20 cellular contexts compared by ENCODE assay signal in genomic region chr12:14308516-14308915, GRCh38. TPM values are rescaled to one million over a fixed set of nuclear protein-coding genes. Genes with fewer than 3 reads are reported as not detected.
A peak's percentile ranks its signal among the peaks of the same experiment; 100 is the strongest.
DNase-seq lines count a peak whose midpoint lies in the region; ATAC-seq and TF ChIP-seq lines count a peak whose summit lies in the region.
"Had no signal": no experiment of that assay in that cellular context is flagged by ENCODE, and none has a peak within 500 bp of the region (broad histone marks: within the 10 kb centered on the region; RNA-seq: fewer than 3 reads in every experiment).

No MANE protein-coding gene starts in this region.

- POLR2A ChIA-PET in activated B cell treated with CpG ODN at 0.5 μM for 24 hours (lab: Charles Lee), result interaction anchor here (0.6 to 1.5 kb wide), 5 partner anchors 28 to 138 kb away, joined by 3 to 14 read pairs (median 4); partner anchors contain the start of gene ATF7IP

- peak; percentile 38 for DNase-seq in Karpas-422
- no peak for DNase-seq in activated B cell treated with CpG ODN at 0.5 μM for 24 hours
- DNase-seq in stimulated activated naive B cell treated with anti-CD40 and anti-IgM and Interleukin-4, amounts not matched to agents 10 μg/mL and 1 μg/mL and 100 μg/mL, for 72 hours, result no peak
- DNase-seq in GM03348 (ENCODE audit: low spot score), result no peak
- DNase-seq in cardiac septum (ENCODE audit: low spot score), result no peak
- DNase-seq: AML-193; Caco-2; Calu3; CD4-positive, alpha-beta T cell; CD8-positive, alpha-beta T cell; DND-41; EL; GDM1 had no signal

- H3K79me2 ChIP-seq in Karpas-422 (ENCODE audit: low read length), result no peaks in the 10 kb centered on the region
- no peaks in the 10 kb centered on the region for H3K79me2 ChIP-seq in OCI-LY3 (ENCODE audit: low read length)

- peaks cover 7% of the 10 kb centered on the region for H3K9me3 Mint-ChIP-seq in activated B cell treated with CpG ODN at 0.5 μM for 24 hours
- peaks cover 11 to 23% of the 10 kb centered on the region in 2 donors for H3K9me3 Mint-ChIP-seq in stimulated activated naive B cell treated with anti-CD40 and anti-IgM and Interleukin-4, amounts not matched to agents 10 μg/mL and 1 μg/mL and 100 μg/mL, for 72 hours
- H3K9me3 Mint-ChIP-seq: CD4-positive, alpha-beta T cell; CD8-positive, alpha-beta T cell had no signal

- H3K36me3 ChIP-seq in Karpas-422 (ENCODE audit: insufficient read depth, low read length) (no peaks in the 10 kb centered on the region), OCI-LY3 (replicated peaks; ENCODE audit: low read depth, low read length) (no peaks in the 10 kb centered on the region)
- H3K36me3 ChIP-seq: BLaER1 treated with 17β-estradiol and CSF1 and Interleukin-3, amounts not matched to agents 10 nM and 100 nM had no signal

- intact Hi-C loops in activated B cell treated with CpG ODN at 0.5 μM for 24 hours (cut with micrococcal nuclease) (loop anchor here (1.0 to 5.0 kb wide), 2 partner anchors 8 to 39 kb away; no protein-coding TSS in a partner anchor), cardiac septum (cut with DNase I) (no loop called here)

- H3K9me2 ChIP-seq in Karpas-422 (replicated peaks; ENCODE audit: insufficient read depth, low read length), result no peaks in the 10 kb centered on the region

- CTCF ChIA-PET in activated B cell treated with CpG ODN at 0.5 μM for 24 hours (lab: Charles Lee), result interaction anchor here (1.0 kb wide), 1 partner anchor 17 kb away, joined by 3 read pairs; no protein-coding TSS in a partner anchor

- H3K4me2 ChIP-seq in Karpas-422 (ENCODE audit: low read depth, low read length, poor library complexity, severe bottlenecking) (no peak overlapping the region), OCI-LY3 (ENCODE audit: low read length) (0 out of 2 replicates have a peak overlapping the region, but pooled peaks have one; percentile 14)
- H3K4me2 ChIP-seq: A549 had no signal

- H3K9me3 ChIP-seq in Karpas-422 (ENCODE audit: low read length) (no peaks in the 10 kb centered on the region), OCI-LY3 (ENCODE audit: insufficient read depth, low read length) (peaks cover 3% of the 10 kb centered on the region; the same call in 1 of the 2 replicates)
- H3K9me3 ChIP-seq: A549 had no signal

- no peaks in the 10 kb centered on the region for H3K27me3 ChIP-seq in Karpas-422 (ENCODE audit: low read length)
- no peaks in the 10 kb centered on the region for H3K27me3 ChIP-seq in OCI-LY3 (ENCODE audit: low read depth, low read length)
- H3K27me3 ChIP-seq: BLaER1 treated with 17β-estradiol and CSF1 and Interleukin-3, amounts not matched to agents 10 nM and 100 nM had no signal

- H3K27ac Mint-ChIP-seq in activated B cell treated with CpG ODN at 0.5 μM for 24 hours, result peak overlapping the region; percentile 56
- H3K27ac Mint-ChIP-seq in stimulated activated naive B cell treated with anti-CD40 and anti-IgM and Interleukin-4, amounts not matched to agents 10 μg/mL and 1 μg/mL and 100 μg/mL, for 72 hours, result no peak overlapping the region
- H3K27ac Mint-ChIP-seq: CD4-positive, alpha-beta T cell; CD8-positive, alpha-beta T cell had no signal

- peaks cover 36% of the 10 kb centered on the region for H3K4me1 Mint-ChIP-seq in activated B cell treated with CpG ODN at 0.5 μM for 24 hours
- peaks cover 19 to 38% of the 10 kb centered on the region in 2 donors for H3K4me1 Mint-ChIP-seq in stimulated activated naive B cell treated with anti-CD40 and anti-IgM and Interleukin-4, amounts not matched to agents 10 μg/mL and 1 μg/mL and 100 μg/mL, for 72 hours

- TF ChIP-seq CTCF in OCI-LY3 (IDR thresholded peaks at IDR 0.05; ENCODE audit: low read depth, low read length), result no peak
- no peak for TF ChIP-seq CTCF in activated B cell treated with CpG ODN at 0.5 μM for 24 hours (IDR thresholded peaks at IDR 0.05)

- H3K4me1 ChIP-seq in Karpas-422 (ENCODE audit: low read length) (peaks cover 31% of the 10 kb centered on the region), OCI-LY3 (ENCODE audit: low read length) (peaks cover 31% of the 10 kb centered on the region)
- H3K4me1 ChIP-seq: A549, Caco-2 had no signal

- H3K36me3 Mint-ChIP-seq in activated B cell treated with CpG ODN at 0.5 μM for 24 hours (ENCODE audit: low read depth), result peaks cover 4% of the 10 kb centered on the region
- H3K36me3 Mint-ChIP-seq in stimulated activated naive B cell treated with anti-CD40 and anti-IgM and Interleukin-4, amounts not matched to agents 10 μg/mL and 1 μg/mL and 100 μg/mL, for 72 hours, result peaks cover 13 to 30% of the 10 kb centered on the region in 2 donors
- H3K36me3 Mint-ChIP-seq: CD8-positive, alpha-beta T cell had no signal

- no peaks in the 10 kb centered on the region for H3K27me3 Mint-ChIP-seq in activated B cell treated with CpG ODN at 0.5 μM for 24 hours
- H3K27me3 Mint-ChIP-seq in stimulated activated naive B cell treated with anti-CD40 and anti-IgM and Interleukin-4, amounts not matched to agents 10 μg/mL and 1 μg/mL and 100 μg/mL, for 72 hours, result no peaks in the 10 kb centered on the region
- H3K27me3 Mint-ChIP-seq: B cell; CD4-positive, alpha-beta T cell had no signal

- H2AFZ ChIP-seq in Karpas-422 (ENCODE audit: low read length) (no peak overlapping the region), OCI-LY3 (ENCODE audit: low read depth, low read length) (peak overlapping the region; percentile 48)

- H3K4me3 Mint-ChIP-seq in activated B cell treated with CpG ODN at 0.5 μM for 24 hours, result no peak overlapping the region
- H3K4me3 Mint-ChIP-seq in stimulated activated naive B cell treated with anti-CD40 and anti-IgM and Interleukin-4, amounts not matched to agents 10 μg/mL and 1 μg/mL and 100 μg/mL, for 72 hours, result no peak overlapping the region
- H3K4me3 Mint-ChIP-seq: CD4-positive, alpha-beta T cell; CD8-positive, alpha-beta T cell had no signal

- H3K27ac ChIP-seq in Karpas-422 (ENCODE audit: low read length), result no peak overlapping the region; the same call in 1 of the 2 replicates
- H3K27ac ChIP-seq in OCI-LY3 (ENCODE audit: low read length), result peak overlapping the region; percentile 88
- H3K27ac ChIP-seq: 22Rv1, A549, C4-2B had no signal

- ATAC-seq in activated B cell treated with CpG ODN at 0.5 μM for 24 hours (ENCODE audit: low read depth) (no peak), GM18870 (IDR thresholded peaks at IDR 0.05; ENCODE audit: unreplicated experiment) (no peak)
- ATAC-seq in stimulated activated naive B cell treated with anti-CD40 and anti-IgM and Interleukin-4, amounts not matched to agents 10 μg/mL and 1 μg/mL and 100 μg/mL, for 72 hours (replicated peaks), result peak; percentile 51 to 62
- ATAC-seq: A549; CD8-positive, alpha-beta T cell had no signal

- H3K4me3 ChIP-seq in Karpas-422 (ENCODE audit: low read length) (no peak overlapping the region), OCI-LY3 (ENCODE audit: low read length) (no peak overlapping the region)
- H3K4me3 ChIP-seq: A549; BLaER1 treated with 17β-estradiol and CSF1 and Interleukin-3, amounts not matched to agents 10 nM and 100 nM had no signal

- no peaks in the 10 kb centered on the region for H4K20me1 ChIP-seq in Karpas-422 (ENCODE audit: insufficient read depth, low read depth, low read length)
- no peaks in the 10 kb centered on the region for H4K20me1 ChIP-seq in OCI-LY3 (ENCODE audit: insufficient read depth, low read length)
- H4K20me1 ChIP-seq: BLaER1 treated with 17β-estradiol and CSF1 and Interleukin-3, amounts not matched to agents 10 nM and 100 nM had no signal

- H3K9ac ChIP-seq in Karpas-422 (ENCODE audit: low read length) (no peak overlapping the region), OCI-LY3 (ENCODE audit: low read length) (peak overlapping the region; percentile 26; the same call in 1 of the 2 replicates)
- H3K9ac ChIP-seq: BLaER1 treated with 17β-estradiol and CSF1 and Interleukin-3, amounts not matched to agents 10 nM and 100 nM had no signal

RNA-seq across cellular contexts. Expression of gene ATF7IP, which starts 57.0 kb away (rescaled TPM):
- total RNA-seq in Karpas-422 (2014; rRNA removed; shearing (Covaris generic); ENCODE audit: low replicate concordance), result 32.8 and 88.4 TPM in 2 replicates
- total RNA-seq in activated B cell treated with CpG ODN at 0.5 μM for 24 hours (142 and 153 TPM in 2 replicates), cardiac septum (61.6 TPM)

Comparison
In these comparisons a context has a peak if more than half of its experiments do, and no peak if none do; other contexts are left out.
1. ATAC-seq: peak in stimulated activated naive B cell treated with anti-CD40 and anti-IgM and Interleukin-4, amounts not matched to agents 10 μg/mL and 1 μg/mL and 100 μg/mL, for 72 hours (2 of 2); none in activated B cell treated with CpG ODN at 0.5 μM for 24 hours (single experiment) and GM18870 (single experiment).